9 cellular contexts compared by ENCODE assay signal in the genomic region with DNA sequence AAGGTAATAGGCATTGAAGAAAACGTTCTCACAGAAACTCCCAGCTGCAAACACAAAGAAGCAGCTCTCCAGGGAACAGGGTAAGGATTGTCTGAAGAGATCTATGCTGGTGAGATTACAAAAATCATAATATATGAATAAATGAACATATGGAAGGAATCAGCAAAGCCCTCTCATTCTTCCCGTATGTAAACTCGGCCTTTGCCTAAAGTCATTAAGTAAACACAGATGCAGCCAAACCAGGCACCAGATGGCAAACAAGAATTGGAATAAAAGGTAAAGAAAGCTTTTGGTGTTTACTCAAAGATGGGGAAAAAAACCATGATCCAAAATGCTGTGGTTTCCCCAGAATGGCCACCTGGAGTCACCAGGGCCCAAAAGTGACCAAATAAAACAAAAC.
DNase-seq lines count a peak whose midpoint lies in the region; ATAC-seq lines count a peak whose summit lies in the region.
"Had no signal": no experiment of that assay in that cellular context is flagged by ENCODE, and none has a peak within 500 bp of the region (broad histone marks: within the 10 kb centered on the region; RNA-seq: fewer than 3 reads in every experiment).

No MANE protein-coding gene starts in this region.

- H3K4me3 ChIP-seq in skeletal muscle cell (ENCODE audit: low read depth, low read length) = no peak overlapping the region

- peak; percentile 14 for DNase-seq in NCI-H1105 treated with DMSO at 0.1 percent for 48 hours (lab: John Stamatoyannopoulos, UW)
- no peak for DNase-seq in NCI-H1105 (lab: John Stamatoyannopoulos, UW)
- DNase-seq in NCI-H524 (lab: John Stamatoyannopoulos, UW) = peak; percentile 58 to 82
- DNase-seq in fibroblast of gingiva (ENCODE audit: low read depth) = peak; percentile 92
- peak; percentile 79 for DNase-seq in skeletal muscle cell (ENCODE audit: low read depth)
- no peak for DNase-seq in stimulated activated CD4-positive, alpha-beta T cell treated with anti-CD3 and anti-CD28 coated beads, Interleukin-12 subunit alpha, Interleukin-12 subunit beta, amount 100 ng/mL, for 4 hours
- DNase-seq: activated T-cell treated with anti-CD3 and anti-CD28 coated beads, Interleukin-2, amount 50 U/mL, for 48 hours had no signal

- ATAC-seq in HG02970 (IDR thresholded peaks at IDR 0.05; ENCODE audit: low FRiP score, unreplicated experiment) (no peak), esophagus mucosa (no peak)

Comparison
In these comparisons a context has a peak if more than half of its experiments do, and no peak if none do; other contexts are left out.
1. DNase-seq: peak in NCI-H1105 treated with DMSO at 0.1 percent for 48 hours (single experiment), NCI-H524 (2 of 2), fibroblast of gingiva (single experiment) and skeletal muscle cell (single experiment); none in NCI-H1105 (single experiment) and stimulated activated CD4-positive, alpha-beta T cell treated with anti-CD3 and anti-CD28 coated beads, Interleukin-12 subunit alpha, Interleukin-12 subunit beta, amount 100 ng/mL, for 4 hours (single experiment).